In genomic region chr13:76350399-76350798, GRCh38 we compare ENCODE assay signal across 25 cellular contexts.
A peak's percentile ranks its signal among the peaks of the same experiment; 100 is the strongest.
DNase-seq lines count a peak whose midpoint lies in the region; ATAC-seq, FAIRE-seq and TF ChIP-seq lines count a peak whose summit lies in the region.
"Had no signal": no experiment of that assay in that cellular context is flagged by ENCODE, and none has a peak within 500 bp of the region (broad histone marks: within the 10 kb centered on the region; RNA-seq: fewer than 3 reads in every experiment).

No MANE protein-coding gene starts in this region.

- TF ChIP-seq CTCF in Calu3 (IDR thresholded peaks at IDR 0.05; ENCODE audit: unreplicated experiment) (no peak), hepatocyte (IDR thresholded peaks at IDR 0.05; ENCODE audit: poor library complexity) (no peak), pancreas (IDR thresholded peaks at IDR 0.05) (no peak), gastroesophageal sphincter (IDR thresholded peaks at IDR 0.05) (no peak), glutamatergic neuron (IDR thresholded peaks at IDR 0.05; ENCODE audit: partially characterized antibody, unreplicated experiment) (no peak)

- no peak overlapping the region for H3K4me3 Mint-ChIP-seq in Calu3 (ENCODE audit: low read depth, unreplicated experiment)
- no peak overlapping the region for H3K4me3 Mint-ChIP-seq in glutamatergic neuron (ENCODE audit: unreplicated experiment)
- H3K4me3 Mint-ChIP-seq: CD4-positive, alpha-beta memory T cell had no signal

- no peak for TF ChIP-seq POLR2A in gastroesophageal sphincter (IDR thresholded peaks at IDR 0.05)

- no peak for TF ChIP-seq EP300 in gastroesophageal sphincter (IDR thresholded peaks at IDR 0.05)

- no peaks in the 10 kb centered on the region for H3K27me3 ChIP-seq in hepatocyte
- no peaks in the 10 kb centered on the region for H3K27me3 ChIP-seq in pancreas
- no peaks in the 10 kb centered on the region for H3K27me3 ChIP-seq in gastroesophageal sphincter
- H3K27me3 ChIP-seq: BLaER1 had no signal

- FAIRE-seq in pancreas (lab: Jason Lieb, UNC), result no peak
- FAIRE-seq: A204.1, GM12878, GM19239, HepG2 had no signal

- no peaks in the 10 kb centered on the region for H4K20me1 ChIP-seq in hepatocyte (ENCODE audit: insufficient read depth, poor library complexity, severe bottlenecking)
- H4K20me1 ChIP-seq: BLaER1 had no signal

- no peak overlapping the region for H3K4me2 ChIP-seq in hepatocyte
- H3K4me2 ChIP-seq: BLaER1, KMS-11, SK-N-SH had no signal

- H3K27ac ChIP-seq in hepatocyte (no peak overlapping the region), pancreas (no peak overlapping the region), gastroesophageal sphincter (no peak overlapping the region)
- H3K27ac ChIP-seq: BLaER1, GM23248, KMS-11 had no signal

- no peaks in the 10 kb centered on the region for H3K79me2 ChIP-seq in hepatocyte

- H3K27me3 Mint-ChIP-seq in Calu3 (ENCODE audit: unreplicated experiment), result no peaks in the 10 kb centered on the region
- no peaks in the 10 kb centered on the region for H3K27me3 Mint-ChIP-seq in glutamatergic neuron (ENCODE audit: unreplicated experiment)
- H3K27me3 Mint-ChIP-seq: CD4-positive, alpha-beta memory T cell had no signal

- CTCF ChIA-PET in Calu3 (lab: Charles Lee), result no interaction called here

- BruUV-seq in Calu3 (replicated peaks; lab: Mats Ljungman, UMichigan), result no TSS peak

- H3K27ac Mint-ChIP-seq in Calu3 (ENCODE audit: unreplicated experiment) (no peak overlapping the region), glutamatergic neuron (ENCODE audit: unreplicated experiment) (no peak overlapping the region)
- H3K27ac Mint-ChIP-seq: CD4-positive, alpha-beta memory T cell had no signal

- H3K36me3 ChIP-seq in hepatocyte (replicated peaks; ENCODE audit: insufficient read depth, low read depth), result no peaks in the 10 kb centered on the region
- no peaks in the 10 kb centered on the region for H3K36me3 ChIP-seq in pancreas
- H3K36me3 ChIP-seq in gastroesophageal sphincter, result no peaks in the 10 kb centered on the region
- H3K36me3 ChIP-seq: BLaER1, HAP-1 had no signal

- no peaks in the 10 kb centered on the region for H3K9me3 ChIP-seq in hepatocyte (ENCODE audit: low read depth)
- H3K9me3 ChIP-seq in pancreas, result no peaks in the 10 kb centered on the region
- H3K9me3 ChIP-seq in gastroesophageal sphincter, result no peaks in the 10 kb centered on the region
- H3K9me3 ChIP-seq: BLaER1, HAP-1, SK-N-SH had no signal

- H3K4me1 Mint-ChIP-seq in Calu3 (ENCODE audit: low read depth, unreplicated experiment) (peaks cover 8% of the 10 kb centered on the region), glutamatergic neuron (ENCODE audit: low read depth, unreplicated experiment) (no peaks in the 10 kb centered on the region)
- H3K4me1 Mint-ChIP-seq: CD4-positive, alpha-beta memory T cell had no signal

- H3K4me1 ChIP-seq in hepatocyte (ENCODE audit: insufficient read depth) (no peaks in the 10 kb centered on the region), pancreas (no peaks in the 10 kb centered on the region), gastroesophageal sphincter (no peaks in the 10 kb centered on the region)
- H3K4me1 ChIP-seq: BLaER1, HAP-1 had no signal

- H2AFZ ChIP-seq in hepatocyte, result no peak overlapping the region
- H2AFZ ChIP-seq: GM23248 had no signal

- intact Hi-C loops in Calu3 (cut with micrococcal nuclease; ENCODE audit: unreplicated experiment) (no loop called here), pancreas (cut with DNase I) (no loop called here)

- WGBS in hepatocyte (ENCODE audit: low lambda C conversion rate, missing lambda C conversion rate), result 26% methylated on average over 1 of the region's 1 CpG
- 10% methylated on average over 1 of the region's 1 CpG for WGBS in pancreas, 2 donors
- 47% methylated on average over 1 of the region's 1 CpG; no CpG with 5 or more reads in 1 of the 2 donors for WGBS in gastroesophageal sphincter (ENCODE audit: low coverage in 1 of 2), 2 donors

- no peak overlapping the region for H3K4me3 ChIP-seq in hepatocyte
- H3K4me3 ChIP-seq in pancreas, result no peak overlapping the region
- H3K4me3 ChIP-seq in gastroesophageal sphincter, result no peak overlapping the region
- H3K4me3 ChIP-seq: BLaER1, GM12878, GM23248, HAP-1 had no signal

- ATAC-seq in pancreas (peak in 3 of 4 donors; percentile 43 to 81 (median 44)), gastroesophageal sphincter (no peak)
- ATAC-seq: GM12878, HepG2 had no signal

- DNase-seq in Calu3, result peak; percentile 1
- DNase-seq in amniotic epithelial cell (ENCODE audit: low read depth), result peak; percentile 81
- peak; percentile 20 for DNase-seq in hepatocyte (ENCODE audit: low spot score)
- peak in 1 of 6 donors; percentile 16 for DNase-seq in pancreas
- no peak for DNase-seq in HUDEP-2 (lab: John Stamatoyannopoulos, UW; ENCODE audit: unreplicated experiment in 76 of 76)
- DNase-seq in glutamatergic neuron, result no peak
- no peak for DNase-seq in SKM-1 treated with dmso at 0.1 percent for 144 hours (lab: John Stamatoyannopoulos, UW; ENCODE audit: unreplicated experiment)
- DNase-seq: CD4-positive, alpha-beta memory T cell; DMS53; GM23248; NCI-H1436 treated with DMSO at 0.1 percent for 48 hours; NCI-H2029 treated with DMSO at 0.1 percent for 48 hours; NCI-H2171; NCI-H446; NK-92 treated with Interleukin-12 subunit alpha and Interleukin-12 subunit beta, amount 100 ng/mL, for 24 hours; SHP77; SK-N-SH had no signal

- H3K36me3 Mint-ChIP-seq in Calu3 (ENCODE audit: insufficient read depth, unreplicated experiment), result no peaks in the 10 kb centered on the region
- no peaks in the 10 kb centered on the region for H3K36me3 Mint-ChIP-seq in glutamatergic neuron (ENCODE audit: unreplicated experiment)
- H3K36me3 Mint-ChIP-seq: CD4-positive, alpha-beta memory T cell had no signal

- H3K9me3 Mint-ChIP-seq in Calu3 (ENCODE audit: low read depth, unreplicated experiment), result no peaks in the 10 kb centered on the region
- no peaks in the 10 kb centered on the region for H3K9me3 Mint-ChIP-seq in glutamatergic neuron (ENCODE audit: unreplicated experiment)

- H3K9me2 ChIP-seq in hepatocyte (replicated peaks; ENCODE audit: insufficient read depth), result no peaks in the 10 kb centered on the region
- H3K9me2 ChIP-seq: SK-N-SH had no signal

Comparison
In these comparisons a context has a peak if more than half of its experiments do, and no peak if none do; other contexts are left out.
1. DNase-seq: peak in Calu3 (single experiment), amniotic epithelial cell (single experiment) and hepatocyte (single experiment); none in HUDEP-2 (0 of 76), glutamatergic neuron (single experiment) and SKM-1 treated with dmso at 0.1 percent for 144 hours (single experiment).